Comparison of ENCODE assay signal across 8 cellular contexts in genomic region chr10:7819126-7819470, GRCh38. TPM values are rescaled to one million over a fixed set of nuclear protein-coding genes. Genes with fewer than 3 reads are reported as not detected.
DNase-seq lines count a peak whose midpoint lies in the region; ATAC-seq and TF ChIP-seq lines count a peak whose summit lies in the region.

No MANE protein-coding gene starts in this region.

- peaks cover 22% of the 10 kb centered on the region for H3K4me1 ChIP-seq in OCI-LY1 (ENCODE audit: insufficient read depth, low read length, severe bottlenecking)
- peaks cover 8% of the 10 kb centered on the region for H3K4me1 ChIP-seq in adipocyte (ENCODE audit: control insufficient read depth, insufficient read depth, low read length)
- peaks cover 7% of the 10 kb centered on the region for H3K4me1 ChIP-seq in parathyroid adenoma

- H3K79me2 ChIP-seq in OCI-LY1 (ENCODE audit: insufficient read depth, low read length): peaks cover 17% of the 10 kb centered on the region; the same call in 1 of the 2 replicates
- peaks cover 23% of the 10 kb centered on the region for H3K79me2 ChIP-seq in parathyroid adenoma

- H3K9ac ChIP-seq in OCI-LY1 (ENCODE audit: low read length) (peak overlapping the region; percentile 91), adipocyte (ENCODE audit: low read length) (peak overlapping the region; percentile 84), parathyroid adenoma (no peak overlapping the region)

- no peaks in the 10 kb centered on the region for H4K20me1 ChIP-seq in OCI-LY1 (ENCODE audit: insufficient read depth, low read length)

- H3K27ac ChIP-seq in OCI-LY1 (ENCODE audit: low read depth, low read length, poor library complexity, severe bottlenecking): no peak overlapping the region
- H3K27ac ChIP-seq in parathyroid adenoma: peak overlapping the region; percentile 58

- H3K9me3 ChIP-seq in OCI-LY1 (ENCODE audit: low read length) (no peaks in the 10 kb centered on the region), adipocyte (ENCODE audit: control insufficient read depth, low read length) (no peaks in the 10 kb centered on the region), parathyroid adenoma (ENCODE audit: control insufficient read depth, low read length) (no peaks in the 10 kb centered on the region)

- H2AFZ ChIP-seq in OCI-LY1 (ENCODE audit: low read length) (no peak overlapping the region), parathyroid adenoma (peak overlapping the region; percentile 80)

- H3K4me2 ChIP-seq in OCI-LY1 (ENCODE audit: low read length) (peak overlapping the region; percentile 78), parathyroid adenoma (ENCODE audit: low read length) (peak overlapping the region; percentile 87)

- peaks cover 8% of the 10 kb centered on the region for H3K36me3 ChIP-seq in OCI-LY1 (ENCODE audit: insufficient read depth, low read length)
- no peaks in the 10 kb centered on the region for H3K36me3 ChIP-seq in adipocyte (ENCODE audit: control insufficient read depth, insufficient read depth, low read length, severe bottlenecking)
- H3K36me3 ChIP-seq in parathyroid adenoma (ENCODE audit: control insufficient read depth, insufficient read depth, low read length): no peaks in the 10 kb centered on the region

- no peaks in the 10 kb centered on the region for H3F3A ChIP-seq in OCI-LY1 (ENCODE audit: insufficient read depth, low read length)

- no peaks in the 10 kb centered on the region for H3K27me3 ChIP-seq in OCI-LY1 (ENCODE audit: insufficient read depth, low read length)
- H3K27me3 ChIP-seq in adipocyte (replicated peaks; ENCODE audit: control insufficient read depth, insufficient read depth, low read length): peaks cover 18% of the 10 kb centered on the region
- no peaks in the 10 kb centered on the region for H3K27me3 ChIP-seq in parathyroid adenoma (ENCODE audit: control insufficient read depth, insufficient read depth, low read length)

- peak; percentile 25; the same call in 1 of the 2 replicates for TF ChIP-seq CTCF in OCI-LY1 (IDR thresholded peaks at IDR 0.05; ENCODE audit: low read length)
- TF ChIP-seq CTCF in parathyroid adenoma (IDR thresholded peaks at IDR 0.05): peak; percentile 40

- no peaks in the 10 kb centered on the region for H3K9me2 ChIP-seq in OCI-LY1 (ENCODE audit: low read depth, low read length)

- DNase-seq in AG20443 (ENCODE audit: low spot score) (peak; percentile 68), adipocyte (ENCODE audit: low read depth) (peak; percentile 83), left ventricle myocardium superior (peak; percentile 41), NCI-H1436 treated with DMSO at 0.1 percent for 48 hours (lab: John Stamatoyannopoulos, UW) (no peak)

- H3K4me3 ChIP-seq in OCI-LY1 (ENCODE audit: low read depth, low read length, poor library complexity, severe bottlenecking) (peak overlapping the region; percentile 99), adipocyte (ENCODE audit: low read length) (peak overlapping the region; percentile 90), parathyroid adenoma (ENCODE audit: low read depth, low read length) (peak overlapping the region; percentile 91)

- ATAC-seq in GM18508 (IDR thresholded peaks at IDR 0.05; ENCODE audit: insufficient read depth, unreplicated experiment): peak; percentile 26
- ATAC-seq in HG02981 (IDR thresholded peaks at IDR 0.05; ENCODE audit: unreplicated experiment): peak; percentile 40
- ATAC-seq in left ventricle myocardium superior: peak; percentile 78

- intact Hi-C loops in left ventricle myocardium superior (cut with micrococcal nuclease): no loop called here

RNA-seq across cellular contexts. Expression of gene TAF3, which starts 0.8 kb away (rescaled TPM):
- 13.0 TPM for total RNA-seq in left ventricle myocardium superior

RNA-seq across cellular contexts. Expression of gene ATP5F1C, which starts 31.1 kb away (rescaled TPM):
- 777 TPM for total RNA-seq in left ventricle myocardium superior

RNA-seq across cellular contexts. Expression of gene KIN, which starts 31.3 kb away (rescaled TPM):
- 9.1 TPM for total RNA-seq in left ventricle myocardium superior

Comparison
In these comparisons a context has a peak if more than half of its experiments do, and no peak if none do; other contexts are left out.
1. ATAC-seq: peak in every context shown above with its lines; median percentile 78 in left ventricle myocardium superior; 40 in HG02981; 26 in GM18508.